In genomic region chr7:36165802-36166201, GRCh38 we compare ENCODE assay signal across 21 cellular contexts. TPM values are rescaled to one million over a fixed set of nuclear protein-coding genes. Genes with fewer than 3 reads are reported as not detected.
A peak's percentile ranks its signal among the peaks of the same experiment; 100 is the strongest.
DNase-seq lines count a peak whose midpoint lies in the region; ATAC-seq, FAIRE-seq and TF ChIP-seq lines count a peak whose summit lies in the region.
"Had no signal": no experiment of that assay in that cellular context is flagged by ENCODE, and none has a peak within 500 bp of the region (broad histone marks: within the 10 kb centered on the region; RNA-seq: fewer than 3 reads in every experiment).

No MANE protein-coding gene starts in this region.

- ATAC-seq in HepG2 (no peak), right lobe of liver (no peak), WTC11 (peak; percentile 68)

- no peak for TF ChIP-seq POLR2A in HepG2 (IDR thresholded peaks at IDR 0.05; ENCODE audit: insufficient read depth in 1 of 2, low read depth in 2 of 2, low read length in 2 of 2)
- no peak for TF ChIP-seq POLR2A in right lobe of liver (IDR thresholded peaks at IDR 0.05)

- H2AFZ ChIP-seq in HepG2 (ENCODE audit: low read length) = no peak overlapping the region

- POLR2A ChIA-PET in HepG2 (lab: Yijun Ruan, JAX) = interaction anchor here (0.7 to 1.2 kb wide), 3 partner anchors 9 to 465 kb away, joined by 3 to 4 read pairs (median 3); no protein-coding TSS in a partner anchor
- POLR2A ChIA-PET in WTC11 (lab: Charles Lee) = no interaction called here

- H3K9ac ChIP-seq in HepG2 (ENCODE audit: insufficient read depth, low read depth, low read length) = no peak overlapping the region
- no peak overlapping the region for H3K9ac ChIP-seq in endodermal cell (ENCODE audit: extremely low read depth, low read length, poor library complexity, severe bottlenecking)
- H3K9ac ChIP-seq in subcutaneous abdominal adipose tissue (ENCODE audit: low read length in 5 of 5) = no peak overlapping the region
- H3K9ac ChIP-seq: BLaER1 treated with 17β-estradiol and CSF1 and Interleukin-3, amounts not matched to agents 10 nM and 100 nM had no signal

- H4K20me1 ChIP-seq in HepG2 (ENCODE audit: insufficient read depth, low read length) = peaks cover 2% of the 10 kb centered on the region; the same call in 1 of the 2 replicates

- H3K27ac Mint-ChIP-seq in WTC11 (peak overlapping the region; percentile 50), endodermal cell (peak overlapping the region; percentile 30)
- H3K27ac Mint-ChIP-seq: CD4-positive, CD25-positive, alpha-beta regulatory T cell; CD8-positive, alpha-beta memory T cell; IgD-negative memory B cell had no signal

- H3K36me3 Mint-ChIP-seq in WTC11 (peaks cover 3% of the 10 kb centered on the region; the same call in 1 of the 2 replicates), endodermal cell (ENCODE audit: low read depth) (peaks cover 10% of the 10 kb centered on the region)
- H3K36me3 Mint-ChIP-seq: CD4-positive, CD25-positive, alpha-beta regulatory T cell; IgD-negative memory B cell had no signal

- peaks cover 45% of the 10 kb centered on the region for H3K4me1 Mint-ChIP-seq in WTC11
- H3K4me1 Mint-ChIP-seq in endodermal cell = peaks cover 19% of the 10 kb centered on the region
- H3K4me1 Mint-ChIP-seq: IgD-negative memory B cell had no signal

- no peak for TF ChIP-seq RAD21 in HepG2 (CRISPR knock-in tag; IDR thresholded peaks at IDR 0.05)

- DNase-seq in HepG2 (ENCODE audit: low spot score) (no peak), right lobe of liver (no peak), WTC11 (ENCODE audit: low spot score) (no peak), endodermal cell (peak; percentile 13), BE2C (no peak)
- no peak for DNase-seq in activated CD8-positive, alpha-beta memory T cell treated with anti-CD3 and anti-CD28 coated beads for 24 hours
- no peak for DNase-seq in activated T-cell treated with anti-CD3 and anti-CD28 coated beads, Interleukin-2, amount 50 U/mL, for 1 hour
- DNase-seq: CD4-positive, CD25-positive, alpha-beta regulatory T cell; CD8-positive, alpha-beta memory T cell; COR-L47; DMS 273 treated with DMSO at 0.1 percent for 48 hours; DND-41; EL had no signal

- intact Hi-C loops in HepG2 (cut with micrococcal nuclease; ENCODE audit: unreplicated experiment) = loop anchor here (1.0 to 2.0 kb wide), 2 partner anchors 9 to 47 kb away; no protein-coding TSS in a partner anchor
- intact Hi-C loops in right lobe of liver (cut with DNase I) = no loop called here

- H3K27me3 Mint-ChIP-seq in WTC11 (ENCODE audit: low read depth) = peaks cover 6% of the 10 kb centered on the region
- no peaks in the 10 kb centered on the region for H3K27me3 Mint-ChIP-seq in endodermal cell (ENCODE audit: insufficient read depth)
- H3K27me3 Mint-ChIP-seq: CD4-positive, CD25-positive, alpha-beta regulatory T cell; IgD-negative memory B cell had no signal

- H3K4me1 ChIP-seq in HepG2 (ENCODE audit: insufficient read depth, low read length) = peaks cover 55% of the 10 kb centered on the region
- H3K4me1 ChIP-seq in right lobe of liver = peaks cover 0 to 20% (median 6%) of the 10 kb centered on the region in 4 donors
- H3K4me1 ChIP-seq in endodermal cell (ENCODE audit: control insufficient read depth, insufficient read depth, low read length) = no peaks in the 10 kb centered on the region
- peaks cover 2 to 30% (median 21%) of the 10 kb centered on the region in 5 donors for H3K4me1 ChIP-seq in subcutaneous abdominal adipose tissue (ENCODE audit: control insufficient read depth in 5 of 5, insufficient read depth in 5 of 5, low read length in 5 of 5)
- H3K4me1 ChIP-seq in BE2C = no peaks in the 10 kb centered on the region

- TF ChIP-seq EP300 in HepG2 (IDR thresholded peaks at IDR 0.05; ENCODE audit: low read depth in 2 of 2, low read length in 2 of 2) = no peak
- no peak for TF ChIP-seq EP300 in HepG2 (CRISPR knock-in tag; IDR thresholded peaks at IDR 0.05; ENCODE audit: borderline replicate concordance)

- no peak for TF ChIP-seq CTCF in HepG2 (CRISPR knock-in tag; IDR thresholded peaks at IDR 0.05)
- TF ChIP-seq CTCF in right lobe of liver (IDR thresholded peaks at IDR 0.05) = no peak
- TF ChIP-seq CTCF in WTC11 (IDR thresholded peaks at IDR 0.05) = no peak
- no peak for TF ChIP-seq CTCF in endodermal cell (conservative IDR thresholded peaks at IDR 0.05)
- no peak for TF ChIP-seq CTCF in BE2C (IDR thresholded peaks at IDR 0.05; ENCODE audit: low read depth, low read length)

- no peaks in the 10 kb centered on the region for H3K9me3 ChIP-seq in HepG2 (ENCODE audit: low read length)
- H3K9me3 ChIP-seq in right lobe of liver = no peaks in the 10 kb centered on the region
- H3K9me3 ChIP-seq in endodermal cell (ENCODE audit: control insufficient read depth, low read length) = no peaks in the 10 kb centered on the region
- H3K9me3 ChIP-seq in subcutaneous abdominal adipose tissue (ENCODE audit: control insufficient read depth in 5 of 5, low read length in 5 of 5) = no peaks in the 10 kb centered on the region
- H3K9me3 ChIP-seq in BE2C = no peaks in the 10 kb centered on the region
- H3K9me3 ChIP-seq: BLaER1 treated with 17β-estradiol and CSF1 and Interleukin-3, amounts not matched to agents 10 nM and 100 nM had no signal

- H3K36me3 ChIP-seq in HepG2 (replicated peaks in 1 of 2; ENCODE audit: control insufficient read depth in 1 of 2, insufficient read depth in 2 of 2, low read length in 2 of 2) (peaks cover 0 to 18% of the 10 kb centered on the region in 2 experiments; a peak in 2 of 5 replicates), right lobe of liver (no peaks in the 10 kb centered on the region), endodermal cell (ENCODE audit: control insufficient read depth, insufficient read depth, low read length) (no peaks in the 10 kb centered on the region), subcutaneous abdominal adipose tissue (ENCODE audit: control insufficient read depth in 5 of 5, insufficient read depth in 5 of 5, low read length in 5 of 5) (peaks cover 4 to 13% (median 7%) of the 10 kb centered on the region in 5 donors), BE2C (no peaks in the 10 kb centered on the region)

- no peaks in the 10 kb centered on the region for H3K27me3 ChIP-seq in HepG2 (ENCODE audit: control insufficient read depth in 1 of 2, insufficient read depth in 2 of 2, low read length in 2 of 2)
- H3K27me3 ChIP-seq in right lobe of liver = no peaks in the 10 kb centered on the region
- H3K27me3 ChIP-seq in endodermal cell (ENCODE audit: control insufficient read depth, insufficient read depth, low read length, poor library complexity, severe bottlenecking) = no peaks in the 10 kb centered on the region
- H3K27me3 ChIP-seq in subcutaneous abdominal adipose tissue (ENCODE audit: control insufficient read depth in 5 of 5, insufficient read depth in 4 of 5, low read length in 5 of 5) = no peaks in the 10 kb centered on the region
- H3K27me3 ChIP-seq in BE2C = no peaks in the 10 kb centered on the region
- H3K27me3 ChIP-seq: BLaER1 treated with 17β-estradiol and CSF1 and Interleukin-3, amounts not matched to agents 10 nM and 100 nM had no signal

- 96% methylated on average over 4 of the region's 4 CpGs for WGBS in HepG2 (ENCODE audit: low lambda C conversion rate)
- WGBS in right lobe of liver (ENCODE audit: insufficient coverage, low coverage, low lambda C conversion rate, missing lambda C conversion rate) = 89% methylated on average over 4 of the region's 4 CpGs
- 70 to 90% methylated on average over 2 to 4 of the region's 4 CpGs for WGBS in endodermal cell (ENCODE audit: insufficient coverage in 1 of 2, insufficient read length in 1 of 2), 2 experiments

- H3K4me3 Mint-ChIP-seq in WTC11 (peak overlapping the region; percentile 18; the same call in 1 of the 2 replicates), endodermal cell (no peak overlapping the region)
- H3K4me3 Mint-ChIP-seq: CD4-positive, CD25-positive, alpha-beta regulatory T cell; CD8-positive, alpha-beta memory T cell; IgD-negative memory B cell had no signal

- H3K9me3 Mint-ChIP-seq in WTC11 = no peaks in the 10 kb centered on the region
- H3K9me3 Mint-ChIP-seq in endodermal cell = no peaks in the 10 kb centered on the region
- H3K9me3 Mint-ChIP-seq: CD4-positive, CD25-positive, alpha-beta regulatory T cell; CD8-positive, alpha-beta memory T cell; IgD-negative memory B cell had no signal

- H3K79me2 ChIP-seq in HepG2 (ENCODE audit: insufficient read depth, low read length) = peaks cover 52% of the 10 kb centered on the region

- no peak for FAIRE-seq in HepG2 (lab: Jason Lieb, UNC)
- FAIRE-seq: GM12891, GM19239, H54 had no signal

- no peak overlapping the region for H3K4me2 ChIP-seq in HepG2 (ENCODE audit: low read depth, low read length)

- CTCF ChIA-PET in HepG2 (lab: Yijun Ruan, JAX; ENCODE audit: low intra/inter-chr PET ratio, low total read pairs) = no interaction called here
- CTCF ChIA-PET in WTC11 (lab: Charles Lee) = no interaction called here

- in situ Hi-C loops in HepG2 (cut with HindIII; ENCODE audit: extremely low pct_ligation_motif_present, low pct_unique_long_range_greater_than_20kb) = no loop called here

- no peak overlapping the region for H3K27ac ChIP-seq in HepG2 (ENCODE audit: extremely low read length, insufficient read depth, low read length)
- no peak overlapping the region for H3K27ac ChIP-seq in right lobe of liver
- no peak overlapping the region for H3K27ac ChIP-seq in endodermal cell (ENCODE audit: low read depth, low read length)
- H3K27ac ChIP-seq in subcutaneous abdominal adipose tissue (ENCODE audit: low read depth, low read length) = peak overlapping the region; percentile 60
- H3K27ac ChIP-seq: 22Rv1, HL-60 had no signal

- BruUV-seq in HepG2 (replicated peaks; lab: Mats Ljungman, UMichigan) = no TSS peak

- H3K4me3 ChIP-seq in HepG2 (replicated peaks in 1 of 3; ENCODE audit: insufficient read depth in 1 of 3, low read depth in 2 of 3, low read length in 3 of 3) = no peak overlapping the region
- no peak overlapping the region for H3K4me3 ChIP-seq in right lobe of liver
- H3K4me3 ChIP-seq in endodermal cell (ENCODE audit: low read length) = no peak overlapping the region
- H3K4me3 ChIP-seq in subcutaneous abdominal adipose tissue (ENCODE audit: low read depth in 1 of 5, low read length in 5 of 5) = no peak overlapping the region
- no peak overlapping the region for H3K4me3 ChIP-seq in BE2C (ENCODE audit: low read depth, low read length)
- H3K4me3 ChIP-seq: BLaER1 treated with 17β-estradiol and CSF1 and Interleukin-3, amounts not matched to agents 10 nM and 100 nM had no signal

RNA-seq across cellular contexts. Expression of gene EEPD1, which starts 12.7 kb away (rescaled TPM):
- 10.0 and 10.1 TPM in 2 replicates for total RNA-seq in HepG2 (2016; rRNA removed; fragmentation: Illumina TruSeq; extraction: Trizol)
- total RNA-seq in HepG2 (2016; cell fraction: cytosol; rRNA removed; fragmentation: Illumina TruSeq; extraction: Trizol; ENCODE audit: low read depth) = 2.6 and 4.1 TPM in 2 replicates
- total RNA-seq in HepG2 (2016; cell fraction: insoluble cytoplasmic fraction; rRNA removed; fragmentation: Illumina TruSeq; extraction: Trizol) = 6.6 and 8.8 TPM in 2 replicates
- 4.1 and 4.5 TPM in 2 replicates for total RNA-seq in HepG2 (2016; cell fraction: membrane; rRNA removed; fragmentation: Illumina TruSeq; extraction: Trizol)
- total RNA-seq in HepG2 (2016; cell fraction: nucleus; rRNA removed; fragmentation: Illumina TruSeq; extraction: Trizol) = 8.1 and 10.7 TPM in 2 replicates
- polyA plus RNA-seq in HepG2 (2011; rRNA removed) = 16.4 and 18.4 TPM in 2 replicates
- 13.7 and 15.2 TPM in 2 replicates for polyA plus RNA-seq in HepG2 (2011; cell fraction: cytosol; rRNA removed)
- polyA plus RNA-seq in HepG2 (2011; cell fraction: nucleus; rRNA removed) = 36.9 and 55.6 TPM in 2 replicates
- polyA plus RNA-seq in HepG2 (2012) = 17.7 and 30.3 TPM in 2 replicates
- polyA plus RNA-seq in HepG2 (2016; cell fraction: cytosol; fragmentation: Illumina TruSeq; extraction: Trizol; ENCODE audit: low read depth) = 1.3 and 1.6 TPM in 2 replicates
- polyA plus RNA-seq in HepG2 (2016; cell fraction: insoluble cytoplasmic fraction; fragmentation: Illumina TruSeq; extraction: Trizol; ENCODE audit: low read depth) = 9.2 and 12.3 TPM in 2 replicates
- polyA plus RNA-seq in HepG2 (2016; cell fraction: membrane; fragmentation: Illumina TruSeq; extraction: Trizol; ENCODE audit: low read depth) = 2.9 and 3.7 TPM in 2 replicates
- polyA plus RNA-seq in HepG2 (2016; cell fraction: nucleus; fragmentation: Illumina TruSeq; extraction: Trizol; ENCODE audit: insufficient read depth, low read depth) = 36.8 and 40.3 TPM in 2 replicates
- polyA minus RNA-seq in HepG2 (2011; rRNA and poly(A)+ RNA removed; ENCODE audit: low replicate concordance) = 1.7 and 22.0 TPM in 2 replicates
- polyA minus RNA-seq in HepG2 (2011; cell fraction: cytosol; rRNA and poly(A)+ RNA removed) = 6.0 and 8.7 TPM in 2 replicates
- 31.8 and 34.1 TPM in 2 replicates for polyA minus RNA-seq in HepG2 (2011; cell fraction: nucleus; rRNA and poly(A)+ RNA removed)
- 10 to 100 TPM in 4 of 6 experiments, 1 to 10 TPM in 2; 5.9 to 18.6 (median 10.6) TPM for total RNA-seq in right lobe of liver
- 6.6 to 7.8 TPM (median 7.4 TPM) in 3 replicates for total RNA-seq in WTC11 (2021)
- 10 to 100 TPM in 1 of 2 donors, 1 to 10 TPM in 1; 9.7 to 11.4 TPM for total RNA-seq in endodermal cell
- polyA plus RNA-seq in endodermal cell (2013, experiment 1 of 2) = 5.7 TPM
- polyA plus RNA-seq in endodermal cell (2013, experiment 2 of 2) = 6.1 TPM
- polyA plus RNA-seq in BE2C (2012; ENCODE audit: insufficient read depth, insufficient read length, low read depth) = 2.5 TPM
